In genomic region chr9:9791621-9792020, GRCh38 we compare ENCODE assay signal across 11 cellular contexts.
DNase-seq lines count a peak whose midpoint lies in the region; ATAC-seq and TF ChIP-seq lines count a peak whose summit lies in the region.
"Had no signal": no experiment of that assay in that cellular context is flagged by ENCODE, and none has a peak within 500 bp of the region (broad histone marks: within the 10 kb centered on the region; RNA-seq: fewer than 3 reads in every experiment).

No MANE protein-coding gene starts in this region.

- TF ChIP-seq CTCF in choroid plexus epithelial cell (conservative IDR thresholded peaks at IDR 0.05; ENCODE audit: low read depth, low read length): no peak
- peak; percentile 76 for TF ChIP-seq CTCF in neural cell (IDR thresholded peaks at IDR 0.05; ENCODE audit: poor library complexity, severe bottlenecking)

- no peaks in the 10 kb centered on the region for H3K36me3 Mint-ChIP-seq in effector memory CD8-positive, alpha-beta T cell (ENCODE audit: insufficient read depth)
- H3K36me3 Mint-ChIP-seq: activated naive CD8-positive, alpha-beta T cell; WTC11 had no signal

- H4K20me1 ChIP-seq in neural cell (ENCODE audit: insufficient read depth): no peaks in the 10 kb centered on the region

- H3F3A ChIP-seq in neural cell (ENCODE audit: insufficient read depth, low read length, poor library complexity, severe bottlenecking): no peaks in the 10 kb centered on the region

- ATAC-seq in HG03045 (IDR thresholded peaks at IDR 0.05; ENCODE audit: unreplicated experiment) (no peak), GM18858 (IDR thresholded peaks at IDR 0.05; ENCODE audit: unreplicated experiment) (no peak)
- ATAC-seq in effector memory CD8-positive, alpha-beta T cell (replicated peaks): no peak
- ATAC-seq: A549, WTC11 had no signal

- no peak overlapping the region for H2AFZ ChIP-seq in neural cell (ENCODE audit: low read depth, low read length)

- no peak overlapping the region for H3K27ac Mint-ChIP-seq in effector memory CD8-positive, alpha-beta T cell
- H3K27ac Mint-ChIP-seq: activated naive CD8-positive, alpha-beta T cell; WTC11 had no signal

- TF ChIP-seq EP300 in neural cell (conservative IDR thresholded peaks at IDR 0.05; ENCODE audit: poor library complexity, severe bottlenecking): no peak

- peak; percentile 42 for DNase-seq in DMS153 treated with DMSO at 0.1 percent for 48 hours (lab: John Stamatoyannopoulos, UW; ENCODE audit: unreplicated experiment)
- DNase-seq in DMS153 (lab: John Stamatoyannopoulos, UW): no peak
- DNase-seq in NCI-H2196 treated with DMSO at 0.1 percent for 48 hours (lab: John Stamatoyannopoulos, UW; ENCODE audit: unreplicated experiment): peak; percentile 8
- peak; percentile 26 for DNase-seq in choroid plexus epithelial cell (ENCODE audit: low read depth)
- DNase-seq in effector memory CD8-positive, alpha-beta T cell: no peak

- no peaks in the 10 kb centered on the region for H3K9me2 ChIP-seq in neural cell (ENCODE audit: insufficient read depth, low read length)

- H3K4me3 ChIP-seq in choroid plexus epithelial cell (ENCODE audit: low read depth, low read length) (no peak overlapping the region), neural cell (ENCODE audit: low read length) (no peak overlapping the region)
- H3K4me3 ChIP-seq: A549 had no signal

- H3K9ac ChIP-seq in neural cell (ENCODE audit: low read length): no peak overlapping the region

- H3K27me3 ChIP-seq in neural cell (ENCODE audit: insufficient read depth, low read depth, low read length): no peaks in the 10 kb centered on the region

- H3K27ac ChIP-seq in neural cell (ENCODE audit: low read length): no peak overlapping the region
- H3K27ac ChIP-seq: A549 had no signal

- no peaks in the 10 kb centered on the region for H3K9me3 ChIP-seq in neural cell (ENCODE audit: low read length)
- H3K9me3 ChIP-seq: A549 had no signal

- TF ChIP-seq RAD21 in neural cell (conservative IDR thresholded peaks at IDR 0.05): peak; percentile 80

- H3K4me1 Mint-ChIP-seq in effector memory CD8-positive, alpha-beta T cell (ENCODE audit: low read depth in 2 of 2): no peaks in the 10 kb centered on the region
- H3K4me1 Mint-ChIP-seq: WTC11 had no signal

- no peak overlapping the region for H3K4me3 Mint-ChIP-seq in effector memory CD8-positive, alpha-beta T cell
- H3K4me3 Mint-ChIP-seq: activated naive CD8-positive, alpha-beta T cell; WTC11 had no signal

- no peak overlapping the region for H3K4me2 ChIP-seq in neural cell (ENCODE audit: low read length)
- H3K4me2 ChIP-seq: A549 had no signal

- no peaks in the 10 kb centered on the region for H3K79me2 ChIP-seq in neural cell (replicated peaks; ENCODE audit: insufficient read depth, low read length)

- no peaks in the 10 kb centered on the region for H3K27me3 Mint-ChIP-seq in effector memory CD8-positive, alpha-beta T cell
- H3K27me3 Mint-ChIP-seq: activated naive CD8-positive, alpha-beta T cell had no signal

- no peaks in the 10 kb centered on the region for H3K36me3 ChIP-seq in neural cell (ENCODE audit: insufficient read depth, low read length)

- peaks cover 0 to 1% of the 10 kb centered on the region in 2 donors for H3K9me3 Mint-ChIP-seq in effector memory CD8-positive, alpha-beta T cell
- H3K9me3 Mint-ChIP-seq: WTC11 had no signal

TF ChIP-seq in neural cell, 6 proteins besides CTCF, POLR2A, EP300 and RAD21:
- no peak for TF ChIP-seq REST (IDR thresholded peaks at IDR 0.05; ENCODE audit: borderline replicate concordance)
- no peak for TF ChIP-seq MXI1 (conservative IDR thresholded peaks at IDR 0.05; ENCODE audit: poor library complexity, severe bottlenecking)
- TF ChIP-seq EZH2 (IDR thresholded peaks at IDR 0.05; ENCODE audit: borderline replicate concordance, insufficient read depth, low read length, poor library complexity, severe bottlenecking): no peak
- peak; percentile 77 for TF ChIP-seq SMC3 (conservative IDR thresholded peaks at IDR 0.05; ENCODE audit: poor library complexity)
- TF ChIP-seq POLR2AphosphoS5 (IDR thresholded peaks at IDR 0.05): no peak
- TF ChIP-seq TAF1 (IDR thresholded peaks at IDR 0.05; ENCODE audit: low read depth): no peak

Comparison
In these comparisons a context has a peak if more than half of its experiments do, and no peak if none do; other contexts are left out.
1. DNase-seq: peak in DMS153 treated with DMSO at 0.1 percent for 48 hours (single experiment), NCI-H2196 treated with DMSO at 0.1 percent for 48 hours (single experiment) and choroid plexus epithelial cell (single experiment); none in DMS153 (single experiment) and effector memory CD8-positive, alpha-beta T cell (0 of 3).